8 cellular contexts compared by ENCODE assay signal in genomic region chr14:77615231-77616132, GRCh38. TPM values are rescaled to one million over a fixed set of nuclear protein-coding genes. Genes with fewer than 3 reads are reported as not detected.
A peak's percentile ranks its signal among the peaks of the same experiment; 100 is the strongest.
DNase-seq lines count a peak whose midpoint lies in the region; ATAC-seq and TF ChIP-seq lines count a peak whose summit lies in the region.

No MANE protein-coding gene starts in this region.

- ATAC-seq in DND-41 (ENCODE audit: insufficient read depth, low read depth), result no peak
- ATAC-seq in psoas muscle, result no peak
- ATAC-seq in GM19395 (IDR thresholded peaks at IDR 0.05; ENCODE audit: unreplicated experiment), result no peak
- no peak for ATAC-seq in HG03469 (IDR thresholded peaks at IDR 0.05; ENCODE audit: unreplicated experiment)

- no peaks in the 10 kb centered on the region for H3K36me3 Mint-ChIP-seq in IgD-negative memory B cell

- H3K27me3 Mint-ChIP-seq in IgD-negative memory B cell, result no peaks in the 10 kb centered on the region

- H3K27me3 ChIP-seq in DND-41 (ENCODE audit: insufficient read depth, low read length, poor library complexity) (no peaks in the 10 kb centered on the region), psoas muscle (ENCODE audit: insufficient read depth in 3 of 3, low read length in 2 of 3) (no peaks in the 10 kb centered on the region)

- intact Hi-C loops in psoas muscle (cut with DNase I), result no loop called here

- peaks cover 4% of the 10 kb centered on the region; the same call in 1 of the 2 replicates for H3K36me3 ChIP-seq in DND-41 (ENCODE audit: insufficient read depth, low read length)
- H3K36me3 ChIP-seq in psoas muscle (ENCODE audit: insufficient read depth in 1 of 2, low read depth in 1 of 2), result no peaks in the 10 kb centered on the region

- whole genome bisulfite sequencing in psoas muscle, 3 donors, result 11 to 17% (median 12%) methylated on average over 17 of the region's 17 CpGs

- H3K9me3 ChIP-seq in DND-41 (ENCODE audit: insufficient read depth, low read length, severe bottlenecking) (no peaks in the 10 kb centered on the region), psoas muscle (no peaks in the 10 kb centered on the region)

- H3K9ac ChIP-seq in DND-41 (ENCODE audit: low read depth, low read length), result peak overlapping the region; percentile 82

- DNase-seq in DND-41 (peak; percentile 14), foreskin fibroblast (peak; percentile 33 to 58), psoas muscle (no peak), amniotic stem cell (lab: John Stamatoyannopoulos, UW) (no peak)
- DNase-seq in activated T-cell treated with anti-CD3 and anti-CD28 coated beads, Interleukin-2, amount 50 U/mL, for 1 hour, result peak; percentile 34

- TF ChIP-seq CTCF in DND-41 (IDR thresholded peaks at IDR 0.05; ENCODE audit: borderline replicate concordance, extremely low read depth, low read length, poor library complexity, severe bottlenecking) (no peak), foreskin fibroblast (IDR thresholded peaks at IDR 0.05; ENCODE audit: low read depth, low read length) (no peak), psoas muscle (IDR thresholded peaks at IDR 0.05) (no peak)

- H3K4me3 Mint-ChIP-seq in IgD-negative memory B cell, result peak overlapping the region; percentile 85 to 96 (median 91)

- H3K9me3 Mint-ChIP-seq in IgD-negative memory B cell, result peaks cover 0 to 1% (median 0%) of the 10 kb centered on the region in 3 donors

- peak overlapping the region; percentile 58 for H3K27ac ChIP-seq in DND-41 (ENCODE audit: low read length)
- H3K27ac ChIP-seq in psoas muscle, result peak overlapping the region; percentile 67

- peaks cover 27 to 37% (median 28%) of the 10 kb centered on the region in 3 donors for H3K4me1 Mint-ChIP-seq in IgD-negative memory B cell

- H3K79me2 ChIP-seq in DND-41 (ENCODE audit: insufficient read depth, low read length), result peaks cover 40% of the 10 kb centered on the region

- peak overlapping the region; percentile 94 for H2AFZ ChIP-seq in DND-41 (ENCODE audit: low read depth, low read length)

- H3K4me3 ChIP-seq in DND-41 (ENCODE audit: low read depth in 1 of 2, low read length in 2 of 2) (peak overlapping the region; percentile 54 to 76), foreskin fibroblast (ENCODE audit: low read depth in 1 of 2, low read length in 2 of 2) (peak overlapping the region; percentile 71 to 74), psoas muscle (peak overlapping the region; percentile 90)

- no peaks in the 10 kb centered on the region; the same call in 1 of the 2 replicates for H4K20me1 ChIP-seq in DND-41 (ENCODE audit: insufficient read depth, low read length)

- H3K4me2 ChIP-seq in DND-41 (ENCODE audit: insufficient read depth, low read length), result peak overlapping the region; percentile 95

- H3K4me1 ChIP-seq in DND-41 (ENCODE audit: insufficient read depth, low read length) (peaks cover 30% of the 10 kb centered on the region), psoas muscle (peaks cover 9% of the 10 kb centered on the region)

- peak overlapping the region; percentile 45 to 80 (median 46) for H3K27ac Mint-ChIP-seq in IgD-negative memory B cell

RNA-seq across cellular contexts. Expression of gene SPTLC2, which starts 1.0 kb away (rescaled TPM):
- polyA plus RNA-seq in IgD-negative memory B cell (20.3 TPM), psoas muscle (1 to 10 TPM; 2.4 to 5.5 (median 4.5) TPM)
- 1 to 10 TPM; 5.8 to 9.0 (median 6.6) TPM for total RNA-seq in psoas muscle

Comparison
In these comparisons a context has a peak if more than half of its experiments do, and no peak if none do; other contexts are left out.
1. DNase-seq: peak in DND-41 (single experiment), activated T-cell treated with anti-CD3 and anti-CD28 coated beads, Interleukin-2, amount 50 U/mL, for 1 hour (single experiment) and foreskin fibroblast (2 of 2); none in psoas muscle (0 of 2) and amniotic stem cell (single experiment).
2. Peak in every context shown above with its lines, with median percentiles within 50 percentile points of each other: H3K4me3 ChIP-seq.